Comparison of ENCODE assay signal across 1 cellular context in the genomic region with DNA sequence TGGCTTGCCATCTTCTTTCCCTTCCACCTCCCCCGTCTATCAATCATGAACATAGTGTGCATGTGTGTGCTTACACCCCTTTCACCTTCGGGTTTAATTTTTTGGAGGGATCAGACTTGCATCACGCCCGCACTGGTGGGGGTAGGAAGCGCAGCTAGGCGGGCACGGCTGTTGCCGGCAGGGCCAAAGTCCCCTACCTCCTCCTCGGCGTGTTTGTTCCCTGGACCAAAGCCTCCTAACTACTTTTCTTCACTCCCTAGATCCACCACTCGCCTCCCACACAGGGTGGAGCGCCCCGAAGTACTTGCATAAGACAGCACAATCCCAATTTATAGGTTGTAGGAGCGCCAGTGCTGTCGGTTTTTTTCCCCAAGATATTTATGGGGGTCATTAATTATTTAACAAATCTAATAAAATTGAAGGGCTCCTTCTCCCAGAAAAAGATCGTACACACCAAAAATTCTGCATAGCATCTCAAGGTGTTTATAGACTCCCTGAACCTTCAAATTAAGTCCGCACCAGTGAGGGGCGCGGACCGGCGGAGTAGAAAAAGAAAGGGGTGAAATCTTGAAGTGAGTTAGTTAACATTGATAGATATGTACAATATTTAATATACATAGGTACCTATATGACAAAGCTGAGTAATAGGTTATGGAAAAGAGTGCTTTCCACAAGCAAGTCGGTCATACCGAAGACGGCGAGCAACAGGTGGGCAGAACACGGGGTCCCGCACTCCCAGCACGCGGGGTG.
TF ChIP-seq lines count a peak whose summit lies in the region.

No MANE protein-coding gene starts in this region.

TF ChIP-seq in liver, 16 proteins besides CTCF, POLR2A, EP300 and RAD21 (continued from another document):
- TF ChIP-seq REST (IDR thresholded peaks at IDR 0.05) (peak; percentile 15), NR2F2 (IDR thresholded peaks at IDR 0.05) (no peak), TAF1 (conservative IDR thresholded peaks at IDR 0.05) (peak; percentile 64)
